26 cellular contexts compared by ENCODE assay signal in genomic region chr9:98328770-98329169, GRCh38.
"Had no signal": no experiment of that assay in that cellular context is flagged by ENCODE, and none has a peak within 500 bp of the region (broad histone marks: within the 10 kb centered on the region; RNA-seq: fewer than 3 reads in every experiment).

No MANE protein-coding gene starts in this region.

- H3K4me3 ChIP-seq: heart left ventricle, left ventricle myocardium inferior, lower lobe of right lung, prostate gland, right lobe of liver, testis, tibial nerve, upper lobe of right lung, vagina had no signal

- FAIRE-seq: colon, frontal cortex, kidney had no signal

- H3K27ac ChIP-seq: heart left ventricle, left ventricle myocardium inferior, lower lobe of right lung, parathyroid adenoma, prostate gland, right lobe of liver, testis, tibial nerve, upper lobe of right lung, vagina had no signal

- H3K9me3 Mint-ChIP-seq: dendritic cell treated with granulocyte-macrophage colony-stimulating factor and Interleukin-4, amounts not matched to agents 40 ng/mL and 50 ng/mL, for 4 days; effector memory CD8-positive, alpha-beta T cell; nephron; stimulated activated naive B cell treated with anti-CD40 and anti-IgM and Interleukin-4, amounts not matched to agents 10 μg/mL and 1 μg/mL and 100 μg/mL, for 72 hours; stimulated activated naive CD8-positive, alpha-beta T cell treated with anti-CD3 and anti-CD28 coated beads, Interleukin-15, amount 100 ng/mL, for 72 hours had no signal

- H3K4me3 Mint-ChIP-seq: dendritic cell treated with granulocyte-macrophage colony-stimulating factor and Interleukin-4, amounts not matched to agents 40 ng/mL and 50 ng/mL, for 4 days; effector memory CD8-positive, alpha-beta T cell; memory B cell; naive B cell; nephron; stimulated activated naive B cell treated with anti-CD40 and anti-IgM and Interleukin-4, amounts not matched to agents 10 μg/mL and 1 μg/mL and 100 μg/mL, for 72 hours; stimulated activated naive CD8-positive, alpha-beta T cell treated with anti-CD3 and anti-CD28 coated beads, Interleukin-15, amount 100 ng/mL, for 72 hours had no signal

- ATAC-seq: effector memory CD8-positive, alpha-beta T cell; heart left ventricle; left cardiac atrium; lower lobe of right lung; right lobe of liver; stimulated activated naive B cell treated with anti-CD40 and anti-IgM and Interleukin-4, amounts not matched to agents 10 μg/mL and 1 μg/mL and 100 μg/mL, for 72 hours; stimulated activated naive CD8-positive, alpha-beta T cell treated with anti-CD3 and anti-CD28 coated beads, Interleukin-15, amount 100 ng/mL, for 72 hours; upper lobe of right lung had no signal

- H3K36me3 ChIP-seq: heart left ventricle, left ventricle myocardium inferior, lower lobe of right lung, prostate gland, right lobe of liver, tibial nerve, upper lobe of right lung, vagina had no signal

- H3K9ac ChIP-seq: parathyroid adenoma had no signal

- H3K79me2 ChIP-seq: parathyroid adenoma had no signal

- H3K27me3 ChIP-seq: right lobe of liver, testis, tibial nerve, upper lobe of right lung, vagina had no signal

- DNase-seq: effector memory CD8-positive, alpha-beta T cell; heart left ventricle; hypothalamus; kidney; left cardiac atrium; left ventricle myocardium inferior; lower lobe of right lung; midbrain; naive B cell; occipital lobe; right lobe of liver; stimulated activated CD4-positive, alpha-beta T cell treated with anti-CD3 and anti-CD28 coated beads, Interleukin-2, amount 100 ng/mL, for 24 hours; stimulated activated CD4-positive, alpha-beta T cell treated with anti-CD3 and anti-CD28 coated beads, Interleukin-4, amount 100 ng/mL, for 4 hours; stimulated activated naive B cell treated with anti-CD40 and anti-IgM and Interleukin-4, amounts not matched to agents 10 μg/mL and 1 μg/mL and 100 μg/mL, for 72 hours; stimulated activated naive CD8-positive, alpha-beta T cell treated with anti-CD3 and anti-CD28 coated beads, Interleukin-15, amount 100 ng/mL, for 72 hours; testis; upper lobe of right lung had no signal

- H3K9me3 ChIP-seq: heart left ventricle, left ventricle myocardium inferior, lower lobe of right lung, prostate gland, right lobe of liver, testis, tibial nerve, upper lobe of right lung, vagina had no signal

- H2AFZ ChIP-seq: parathyroid adenoma had no signal

- H3K4me1 Mint-ChIP-seq: nephron; stimulated activated naive CD8-positive, alpha-beta T cell treated with anti-CD3 and anti-CD28 coated beads, Interleukin-15, amount 100 ng/mL, for 72 hours had no signal

- H3K4me1 ChIP-seq: heart left ventricle, left ventricle myocardium inferior, parathyroid adenoma, prostate gland, right lobe of liver, testis, upper lobe of right lung, vagina had no signal

- H3K27me3 Mint-ChIP-seq: stimulated activated naive CD8-positive, alpha-beta T cell treated with anti-CD3 and anti-CD28 coated beads, Interleukin-15, amount 100 ng/mL, for 72 hours had no signal

- H3K27ac Mint-ChIP-seq: dendritic cell treated with granulocyte-macrophage colony-stimulating factor and Interleukin-4, amounts not matched to agents 40 ng/mL and 50 ng/mL, for 4 days; effector memory CD8-positive, alpha-beta T cell; memory B cell; nephron; stimulated activated naive B cell treated with anti-CD40 and anti-IgM and Interleukin-4, amounts not matched to agents 10 μg/mL and 1 μg/mL and 100 μg/mL, for 72 hours; stimulated activated naive CD8-positive, alpha-beta T cell treated with anti-CD3 and anti-CD28 coated beads, Interleukin-15, amount 100 ng/mL, for 72 hours had no signal

- H3K36me3 Mint-ChIP-seq: naive B cell; stimulated activated naive B cell treated with anti-CD40 and anti-IgM and Interleukin-4, amounts not matched to agents 10 μg/mL and 1 μg/mL and 100 μg/mL, for 72 hours had no signal
